6 cellular contexts compared by ENCODE assay signal in genomic region chr2:27294928-27295327, GRCh38. TPM values are rescaled to one million over a fixed set of nuclear protein-coding genes. Genes with fewer than 3 reads are reported as not detected.
"Had no signal": no experiment of that assay in that cellular context is flagged by ENCODE, and none has a peak within 500 bp of the region (broad histone marks: within the 10 kb centered on the region; RNA-seq: fewer than 3 reads in every experiment).

No MANE protein-coding gene starts in this region.

- DNase-seq: H9, HCEC 1CT had no signal

- H3K27ac Mint-ChIP-seq: GM23338, H9, IgD-negative memory B cell had no signal

- H3K4me3 ChIP-seq: GM23338 had no signal

- ATAC-seq: GM23338 had no signal

- H3K9me3 Mint-ChIP-seq: GM23338, H9, IgD-negative memory B cell had no signal

- H3K36me3 Mint-ChIP-seq: IgD-negative memory B cell had no signal

- H3K4me3 Mint-ChIP-seq: GM23338, H9, IgD-negative memory B cell had no signal

RNA-seq across cellular contexts. Expression of gene UCN, which starts 13.3 kb away (rescaled TPM):
- total RNA-seq: H1 had no signal

RNA-seq across cellular contexts. Expression of gene DNAJC5G, which starts 19.7 kb away (rescaled TPM):
- total RNA-seq: HT-29 had no signal

RNA-seq across cellular contexts. Expression of gene SLC30A3, which starts 32.1 kb away (rescaled TPM):
- total RNA-seq: HT-29 had no signal
